Comparison of ENCODE assay signal across 1 cellular context in the genomic region with DNA sequence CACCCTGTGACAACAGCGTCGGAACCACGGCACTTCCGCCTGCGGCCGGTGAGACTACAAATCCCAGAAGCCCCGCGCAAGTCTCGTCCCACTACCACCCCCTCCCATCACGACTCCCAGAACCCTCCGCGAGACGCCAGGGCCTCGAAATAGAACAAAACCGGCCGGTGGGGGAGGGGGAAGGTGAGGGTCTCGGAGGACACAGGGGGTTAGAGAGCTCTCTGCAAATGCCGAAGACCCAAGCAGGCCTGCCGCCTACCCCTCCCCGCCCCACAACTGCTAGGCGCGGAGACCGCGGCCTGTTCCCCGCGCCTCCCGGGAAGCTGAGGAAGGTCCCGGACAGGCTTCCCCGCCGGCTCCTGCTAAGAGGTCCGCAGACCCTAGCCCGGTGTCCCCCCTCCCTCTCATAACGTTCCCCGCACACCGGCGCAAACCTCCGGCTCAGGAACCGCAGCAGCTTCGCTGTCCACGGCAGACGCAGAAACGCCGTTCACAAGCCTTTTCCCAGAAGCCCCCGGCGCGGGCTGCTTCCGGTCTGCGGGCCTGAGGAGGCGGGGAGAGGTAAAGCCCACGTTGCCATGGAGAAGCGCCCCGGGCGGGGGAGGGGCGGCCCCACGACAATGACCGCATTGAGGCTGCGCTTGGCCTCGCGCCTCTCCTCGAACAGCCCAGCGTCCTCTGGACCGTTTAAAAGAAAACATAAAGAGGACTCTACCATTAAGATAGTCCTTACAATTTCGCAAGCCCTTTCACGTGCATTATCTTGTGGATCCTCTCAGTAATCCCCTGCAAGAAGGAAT.
TF ChIP-seq lines count a peak whose summit lies in the region.

A gene (minus strand): TSS at position 485 of the 800 bp plus-strand sequence. CDS start 3,770 bp downstream, outside the sequence.

TF ChIP-seq in HCT116, 20 proteins besides CTCF, POLR2A, EP300 and RAD21 (continued from another document):
- TF ChIP-seq, protein P1, sequence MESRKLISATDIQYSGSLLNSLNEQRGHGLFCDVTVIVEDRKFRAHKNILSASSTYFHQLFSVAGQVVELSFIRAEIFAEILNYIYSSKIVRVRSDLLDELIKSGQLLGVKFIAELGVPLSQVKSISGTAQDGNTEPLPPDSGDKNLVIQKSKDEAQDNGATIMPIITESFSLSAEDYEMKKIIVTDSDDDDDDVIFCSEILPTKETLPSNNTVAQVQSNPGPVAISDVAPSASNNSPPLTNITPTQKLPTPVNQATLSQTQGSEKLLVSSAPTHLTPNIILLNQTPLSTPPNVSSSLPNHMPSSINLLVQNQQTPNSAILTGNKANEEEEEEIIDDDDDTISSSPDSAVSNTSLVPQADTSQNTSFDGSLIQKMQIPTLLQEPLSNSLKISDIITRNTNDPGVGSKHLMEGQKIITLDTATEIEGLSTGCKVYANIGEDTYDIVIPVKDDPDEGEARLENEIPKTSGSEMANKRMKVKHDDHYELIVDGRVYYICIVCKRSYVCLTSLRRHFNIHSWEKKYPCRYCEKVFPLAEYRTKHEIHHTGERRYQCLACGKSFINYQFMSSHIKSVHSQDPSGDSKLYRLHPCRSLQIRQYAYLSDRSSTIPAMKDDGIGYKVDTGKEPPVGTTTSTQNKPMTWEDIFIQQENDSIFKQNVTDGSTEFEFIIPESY (IDR thresholded peaks at IDR 0.05; ENCODE audit: extremely low read depth, insufficient replicate concordance, low read length): peak; percentile 80
- TF ChIP-seq, protein P2, sequence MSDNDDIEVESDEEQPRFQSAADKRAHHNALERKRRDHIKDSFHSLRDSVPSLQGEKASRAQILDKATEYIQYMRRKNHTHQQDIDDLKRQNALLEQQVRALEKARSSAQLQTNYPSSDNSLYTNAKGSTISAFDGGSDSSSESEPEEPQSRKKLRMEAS (IDR thresholded peaks at IDR 0.05): peak; percentile 79
- no peak for TF ChIP-seq TCF7L2 (IDR thresholded peaks at IDR 0.05; ENCODE audit: borderline replicate concordance, extremely low read depth, insufficient read depth, insufficient read length)
- no peak for TF ChIP-seq SRF (IDR thresholded peaks at IDR 0.05; ENCODE audit: low read depth)
- TF ChIP-seq SIN3A (IDR thresholded peaks at IDR 0.05; ENCODE audit: low read depth): peak; percentile 77; the same call in 1 of the 2 replicates
- no peak for TF ChIP-seq EZH2 (IDR thresholded peaks at IDR 0.05)
- no peak for TF ChIP-seq CEBPB (IDR thresholded peaks at IDR 0.05; ENCODE audit: low read depth)
- TF ChIP-seq EGR1 (IDR thresholded peaks at IDR 0.05; ENCODE audit: low read depth): peak; percentile 70
- no peak for TF ChIP-seq ZNF274 (IDR thresholded peaks at IDR 0.05; ENCODE audit: low read depth, low read length)
TF ChIP-seq in HCT116: peak in this region for 9.
